In genomic region chr7:112255388-112255720, GRCh38 we compare ENCODE assay signal across 15 cellular contexts. TPM values are rescaled to one million over a fixed set of nuclear protein-coding genes. Genes with fewer than 3 reads are reported as not detected.
DNase-seq lines count a peak whose midpoint lies in the region; ATAC-seq and TF ChIP-seq lines count a peak whose summit lies in the region.
"Had no signal": no experiment of that assay in that cellular context is flagged by ENCODE, and none has a peak within 500 bp of the region (broad histone marks: within the 10 kb centered on the region; RNA-seq: fewer than 3 reads in every experiment).

No MANE protein-coding gene starts in this region.

- H3K9me3 Mint-ChIP-seq in WTC11, result no peaks in the 10 kb centered on the region
- H3K9me3 Mint-ChIP-seq: HFFc6 had no signal

- peak overlapping the region in 2 of 11 experiments; percentile 9 to 39; a peak in 1 of 22 replicates for H3K27ac ChIP-seq in BLaER1 treated with 17β-estradiol and CSF1 and Interleukin-3, amounts not matched to agents 10 nM and 100 nM
- H3K27ac ChIP-seq in vagina (no peak overlapping the region), OCI-LY7 (ENCODE audit: low read depth, low read length, poor library complexity, severe bottlenecking) (no peak overlapping the region), prostate gland (no peak overlapping the region)

- H3K4me3 Mint-ChIP-seq in WTC11, result no peak overlapping the region
- H3K4me3 Mint-ChIP-seq: HFFc6 had no signal

- no peak overlapping the region for H2AFZ ChIP-seq in OCI-LY7 (ENCODE audit: low read length)

- BruUV-seq in OCI-LY7 (replicated peaks; lab: Mats Ljungman, UMichigan), result no TSS peak

- TF ChIP-seq EP300 in Ishikawa (IDR thresholded peaks at IDR 0.05; ENCODE audit: borderline replicate concordance), result no peak

- H3K9ac ChIP-seq in BLaER1 treated with 17β-estradiol and CSF1 and Interleukin-3, amounts not matched to agents 10 nM and 100 nM, result no peak overlapping the region

- H3K4me1 ChIP-seq in BLaER1 treated with 17β-estradiol and CSF1 and Interleukin-3, amounts not matched to agents 10 nM and 100 nM, result peaks cover 11 to 20% (median 14%) of the 10 kb centered on the region in 10 experiments
- H3K4me1 ChIP-seq in vagina (peaks cover 10% of the 10 kb centered on the region), OCI-LY7 (ENCODE audit: insufficient read depth, low read length, poor library complexity, severe bottlenecking) (no peaks in the 10 kb centered on the region), prostate gland (replicated peaks) (no peaks in the 10 kb centered on the region)

- no peaks in the 10 kb centered on the region for H3K36me3 Mint-ChIP-seq in WTC11

- TF ChIP-seq RAD21 in Ishikawa (IDR thresholded peaks at IDR 0.05; ENCODE audit: low read depth), result no peak

- TF ChIP-seq POLR2A in vagina (IDR thresholded peaks at IDR 0.05), result no peak
- TF ChIP-seq POLR2A in prostate gland (IDR thresholded peaks at IDR 0.05), result no peak

- peak; percentile 9 for DNase-seq in SW480 (ENCODE audit: low spot score)
- peak; percentile 43 for DNase-seq in left kidney (ENCODE audit: low read depth, low spot score)
- DNase-seq in vagina (ENCODE audit: extremely low spot score in 2 of 2), result no peak
- no peak for DNase-seq in OCI-LY7 (ENCODE audit: low spot score)
- DNase-seq in WTC11 (ENCODE audit: low spot score), result no peak
- DNase-seq in prostate gland (ENCODE audit: low spot score), result no peak
- DNase-seq: EL, HFFc6, NCI-H187, NCI-H345, NCI-H69 had no signal

- peak overlapping the region in 9 of 11 experiments; percentile 10 to 58 (median 33); a peak in 12 of 22 replicates for H3K4me2 ChIP-seq in BLaER1 treated with 17β-estradiol and CSF1 and Interleukin-3, amounts not matched to agents 10 nM and 100 nM
- H3K4me2 ChIP-seq in OCI-LY7 (ENCODE audit: low read length), result no peak overlapping the region

- ATAC-seq in WTC11, result no peak
- ATAC-seq: Panc1, Right ventricle myocardium inferior had no signal

- intact Hi-C loops in vagina (cut with DNase I), result no loop called here
- intact Hi-C loops in OCI-LY7 (cut with micrococcal nuclease; ENCODE audit: unreplicated experiment), result no loop called here
- intact Hi-C loops in prostate gland (cut with DNase I), result no loop called here

- H3K9me2 ChIP-seq in OCI-LY7 (ENCODE audit: insufficient read depth, low read length), result no peaks in the 10 kb centered on the region

- TF ChIP-seq CTCF in vagina (IDR thresholded peaks at IDR 0.05), result no peak
- TF ChIP-seq CTCF in OCI-LY7 (conservative IDR thresholded peaks at IDR 0.05; ENCODE audit: low read length), result no peak
- TF ChIP-seq CTCF in WTC11 (IDR thresholded peaks at IDR 0.05), result no peak
- TF ChIP-seq CTCF in prostate gland (IDR thresholded peaks at IDR 0.05), result no peak

- CTCF ChIA-PET in OCI-LY7 (lab: Charles Lee; ENCODE audit: unreplicated experiment), result no interaction called here
- CTCF ChIA-PET in WTC11 (lab: Charles Lee), result no interaction called here

- no peaks in the 10 kb centered on the region; a peak in 1 of 22 replicates for H3K36me3 ChIP-seq in BLaER1 treated with 17β-estradiol and CSF1 and Interleukin-3, amounts not matched to agents 10 nM and 100 nM
- H3K36me3 ChIP-seq in vagina, result no peaks in the 10 kb centered on the region
- no peaks in the 10 kb centered on the region for H3K36me3 ChIP-seq in OCI-LY7 (ENCODE audit: insufficient read depth, low read length)
- H3K36me3 ChIP-seq in prostate gland, result no peaks in the 10 kb centered on the region

- peaks cover 31% of the 10 kb centered on the region for H3K27me3 Mint-ChIP-seq in WTC11 (ENCODE audit: low read depth)

- H3K4me1 Mint-ChIP-seq in WTC11, result peaks cover 65% of the 10 kb centered on the region

- peaks cover 0 to 19% (median 4%) of the 10 kb centered on the region in 11 experiments; a peak in 5 of 22 replicates for H4K20me1 ChIP-seq in BLaER1 treated with 17β-estradiol and CSF1 and Interleukin-3, amounts not matched to agents 10 nM and 100 nM
- H4K20me1 ChIP-seq in OCI-LY7 (ENCODE audit: insufficient read depth, low read length), result peaks cover 18% of the 10 kb centered on the region; the same call in 1 of the 2 replicates

- 0 out of 22 replicates have a peak, but pooled peaks cover 0 to 3% (median 0%) of the 10 kb centered on the region in 11 experiments for H3K9me3 ChIP-seq in BLaER1 treated with 17β-estradiol and CSF1 and Interleukin-3, amounts not matched to agents 10 nM and 100 nM (replicated peaks in 1 of 11)
- H3K9me3 ChIP-seq in vagina (no peaks in the 10 kb centered on the region), OCI-LY7 (ENCODE audit: low read length) (no peaks in the 10 kb centered on the region), prostate gland (no peaks in the 10 kb centered on the region)

- no peaks in the 10 kb centered on the region for H3K27me3 ChIP-seq in BLaER1 treated with 17β-estradiol and CSF1 and Interleukin-3, amounts not matched to agents 10 nM and 100 nM
- H3K27me3 ChIP-seq in vagina, result no peaks in the 10 kb centered on the region
- no peaks in the 10 kb centered on the region for H3K27me3 ChIP-seq in prostate gland (replicated peaks; ENCODE audit: insufficient read depth)

- no peak overlapping the region for H3K27ac Mint-ChIP-seq in WTC11
- H3K27ac Mint-ChIP-seq: HFFc6 had no signal

- H3K4me3 ChIP-seq in BLaER1 treated with 17β-estradiol and CSF1 and Interleukin-3, amounts not matched to agents 10 nM and 100 nM, result no peak overlapping the region
- H3K4me3 ChIP-seq in vagina (no peak overlapping the region), OCI-LY7 (ENCODE audit: low read depth, low read length, poor library complexity, severe bottlenecking) (no peak overlapping the region), prostate gland (no peak overlapping the region)

- H3K79me2 ChIP-seq in OCI-LY7 (ENCODE audit: insufficient read depth, low read depth, low read length), result no peaks in the 10 kb centered on the region

- POLR2A ChIA-PET in OCI-LY7 (lab: Charles Lee) (interaction anchor here (0.6 kb wide), 2 partner anchors 586 to 717 kb away, joined by 3 read pairs; no protein-coding TSS in a partner anchor), WTC11 (lab: Charles Lee) (no interaction called here)

TF ChIP-seq in Ishikawa, 13 proteins besides CTCF, POLR2A, EP300 and RAD21:
- TF ChIP-seq TCF12 (IDR thresholded peaks at IDR 0.05; ENCODE audit: low read depth), result peak; percentile 47; the same call in 1 of the 2 replicates
- TF ChIP-seq YY1 (IDR thresholded peaks at IDR 0.05; ENCODE audit: low read depth), result no peak
- TF ChIP-seq CREB1 (IDR thresholded peaks at IDR 0.05; ENCODE audit: low read depth), result no peak
TF ChIP-seq in Ishikawa: peak in this region for 1.

TF ChIP-seq in WTC11, 78 proteins besides CTCF, POLR2A, EP300 and RAD21 (continues in another document):
- no peak for TF ChIP-seq TCF7 (CRISPR knock-in tag; IDR thresholded peaks at IDR 0.05; ENCODE audit: low read depth)
- no peak for TF ChIP-seq STAT6 (CRISPR knock-in tag; conservative IDR thresholded peaks at IDR 0.05; ENCODE audit: low read depth)
- no peak for TF ChIP-seq ETV6 (CRISPR knock-in tag; IDR thresholded peaks at IDR 0.05)
- no peak for TF ChIP-seq ZNF138 (CRISPR knock-in tag; conservative IDR thresholded peaks at IDR 0.05)
- no peak for TF ChIP-seq PREB (CRISPR knock-in tag; IDR thresholded peaks at IDR 0.05; ENCODE audit: borderline replicate concordance)
- no peak for TF ChIP-seq ZNF423 (CRISPR knock-in tag; IDR thresholded peaks at IDR 0.05)
- no peak for TF ChIP-seq KAT7 (CRISPR knock-in tag; IDR thresholded peaks at IDR 0.05; ENCODE audit: borderline replicate concordance)

RNA-seq across cellular contexts. Expression of gene ZNF277, which starts 48.9 kb away (rescaled TPM):
- total RNA-seq in vagina (21.6 TPM), OCI-LY7 (2022) (20.5 and 22.6 TPM in 2 replicates), WTC11 (2021) (18.3 to 22.5 TPM (median 20.6 TPM) in 3 replicates), prostate gland (10 to 100 TPM; 23.0 to 33.1 TPM)
- 16.9 and 18.1 TPM in 2 replicates for total RNA-seq in OCI-LY7 (2014; rRNA removed; shearing (Covaris generic))

RNA-seq across cellular contexts. Expression of gene DOCK4, which starts 49.2 kb away (rescaled TPM):
- total RNA-seq in vagina, result 40.3 TPM
- 1.9 and 4.9 TPM in 2 replicates for total RNA-seq in OCI-LY7 (2014; rRNA removed; shearing (Covaris generic))
- total RNA-seq in OCI-LY7 (2022), result 0.91 and 2.8 TPM in 2 replicates
- total RNA-seq in WTC11 (2021), result 13.3 to 20.4 TPM (median 15.2 TPM) in 3 replicates
- total RNA-seq in prostate gland, result 10 to 100 TPM; 21.8 to 37.4 TPM

Comparison
In these comparisons a context has a peak if more than half of its experiments do, and no peak if none do; other contexts are left out.
1. DNase-seq: peak in SW480 (single experiment) and left kidney (single experiment); none in vagina (0 of 2), OCI-LY7 (single experiment), WTC11 (single experiment) and prostate gland (single experiment).